Comparison of ENCODE assay signal across 13 cellular contexts in genomic region chr11:118211006-118211405, GRCh38. TPM values are rescaled to one million over a fixed set of nuclear protein-coding genes. Genes with fewer than 3 reads are reported as not detected.
A peak's percentile ranks its signal among the peaks of the same experiment; 100 is the strongest.
DNase-seq lines count a peak whose midpoint lies in the region; ATAC-seq and TF ChIP-seq lines count a peak whose summit lies in the region.
"Had no signal": no experiment of that assay in that cellular context is flagged by ENCODE, and none has a peak within 500 bp of the region (broad histone marks: within the 10 kb centered on the region; RNA-seq: fewer than 3 reads in every experiment).

No MANE protein-coding gene starts in this region.

- no peak for ATAC-seq in T-cell (replicated peaks in 1 of 4)
- ATAC-seq in left colon, result no peak
- ATAC-seq in GM21390 (IDR thresholded peaks at IDR 0.05; ENCODE audit: unreplicated experiment), result no peak

- no peak overlapping the region for H3K4me3 ChIP-seq in fibroblast of the aortic adventitia (ENCODE audit: low read depth, low read length)
- H3K4me3 ChIP-seq: SJSA1 had no signal

- H3K27ac Mint-ChIP-seq in activated CD4-positive, alpha-beta T cell treated with anti-CD3 and anti-CD28 coated beads, Interleukin-2, amount 10 ng/mL, durations not matched to agents 7 days and 5 days, result peak overlapping the region; percentile 31
- H3K27ac Mint-ChIP-seq in T-cell, result peak overlapping the region; percentile 41 to 87

- DNase-seq in activated CD4-positive, alpha-beta T cell treated with anti-CD3 and anti-CD28 coated beads, Interleukin-2, amount 10 ng/mL, durations not matched to agents 7 days and 5 days, result no peak
- no peak for DNase-seq in activated CD4-positive, alpha-beta T cell treated with anti-CD3 and anti-CD28 coated beads for 1 hour
- DNase-seq in T-cell (no peak), fibroblast of the aortic adventitia (ENCODE audit: low read depth) (peak; percentile 61), putamen (ENCODE audit: low spot score) (peak; percentile 34), left colon (no peak), globus pallidus (ENCODE audit: low spot score) (no peak)
- DNase-seq: activated CD4-positive, alpha-beta T cell treated with anti-CD3 and anti-CD28 coated beads, Interleukin-2, amount 50 U/mL, for 48 hours; GOT3; MM.1S had no signal

- H3K4me1 Mint-ChIP-seq in activated CD4-positive, alpha-beta T cell treated with anti-CD3 and anti-CD28 coated beads, Interleukin-2, amount 10 ng/mL, durations not matched to agents 7 days and 5 days, result peaks cover 93% of the 10 kb centered on the region
- H3K4me1 Mint-ChIP-seq in T-cell, result peaks cover 65 to 77% (median 77%) of the 10 kb centered on the region in 3 donors

- no peak overlapping the region for H3K4me3 Mint-ChIP-seq in activated CD4-positive, alpha-beta T cell treated with anti-CD3 and anti-CD28 coated beads, Interleukin-2, amount 10 ng/mL, durations not matched to agents 7 days and 5 days
- no peak overlapping the region for H3K4me3 Mint-ChIP-seq in T-cell

- peaks cover 2% of the 10 kb centered on the region for H3K9me3 Mint-ChIP-seq in activated CD4-positive, alpha-beta T cell treated with anti-CD3 and anti-CD28 coated beads, Interleukin-2, amount 10 ng/mL, durations not matched to agents 7 days and 5 days
- no peaks in the 10 kb centered on the region for H3K9me3 Mint-ChIP-seq in T-cell

- POLR2A ChIA-PET in activated CD4-positive, alpha-beta T cell treated with anti-CD3 and anti-CD28 coated beads, Interleukin-2, amount 10 ng/mL, durations not matched to agents 7 days and 5 days (lab: Charles Lee), result no interaction called here
- POLR2A ChIA-PET in T-cell (lab: Charles Lee), result interaction anchor here in 1 of 2 donors (0.6 to 0.7 kb wide), 2 partner anchors 49 to 86 kb away, joined by 3 read pairs; no protein-coding TSS in a partner anchor

- CTCF ChIA-PET in activated CD4-positive, alpha-beta T cell treated with anti-CD3 and anti-CD28 coated beads, Interleukin-2, amount 10 ng/mL, durations not matched to agents 7 days and 5 days (lab: Charles Lee), result interaction anchor here (0.7 to 5.6 kb wide), 5 partner anchors 9 to 26 kb away, joined by 3 to 28 read pairs (median 3); no protein-coding TSS in a partner anchor
- CTCF ChIA-PET in T-cell (lab: Charles Lee), result interaction anchor here (0.5 to 1.4 kb wide), 4 partner anchors 11 to 142 kb away, joined by 3 to 6 read pairs (median 5); no protein-coding TSS in a partner anchor

- intact Hi-C loops in left colon (cut with DNase I, micrococcal nuclease), result no loop called here

- H3K36me3 Mint-ChIP-seq in activated CD4-positive, alpha-beta T cell treated with anti-CD3 and anti-CD28 coated beads, Interleukin-2, amount 10 ng/mL, durations not matched to agents 7 days and 5 days (ENCODE audit: low read depth), result peaks cover 74% of the 10 kb centered on the region
- peaks cover 58% of the 10 kb centered on the region for H3K36me3 Mint-ChIP-seq in T-cell

- TF ChIP-seq CTCF in fibroblast of the aortic adventitia (IDR thresholded peaks at IDR 0.05; ENCODE audit: insufficient read depth, low read length), result no peak

- H3K27me3 Mint-ChIP-seq in activated CD4-positive, alpha-beta T cell treated with anti-CD3 and anti-CD28 coated beads, Interleukin-2, amount 10 ng/mL, durations not matched to agents 7 days and 5 days, result no peaks in the 10 kb centered on the region
- H3K27me3 Mint-ChIP-seq in T-cell, result no peaks in the 10 kb centered on the region

RNA-seq across cellular contexts. Expression of gene JAML, which starts 13.8 kb away (rescaled TPM):
- 100 to 1,000 TPM; 117 to 122 TPM for total RNA-seq in activated CD4-positive, alpha-beta T cell treated with anti-CD3 and anti-CD28 coated beads, Interleukin-2, amount 10 ng/mL, durations not matched to agents 7 days and 5 days
- total RNA-seq in T-cell (100 to 1,000 TPM in 2 of 5 donors, 10 to 100 TPM in 3; 60.8 to 165 (median 95.8) TPM), fibroblast of the aortic adventitia (ENCODE audit: low replicate concordance) (not detected in 2 replicates), left colon (1 to 10 TPM; 4.9 to 6.7 TPM)
- total RNA-seq: SJSA1 had no signal

RNA-seq across cellular contexts. Expression of gene SCN2B, which starts 34.6 kb away (rescaled TPM):
- total RNA-seq in activated CD4-positive, alpha-beta T cell treated with anti-CD3 and anti-CD28 coated beads, Interleukin-2, amount 10 ng/mL, durations not matched to agents 7 days and 5 days, result not detected
- total RNA-seq in T-cell (under 1 TPM in 1 of 5 donors, not detected in 4; 0.06 TPM), fibroblast of the aortic adventitia (ENCODE audit: low replicate concordance) (0.33 TPM in 1 of 2 replicates, not detected in the other), left colon (under 1 TPM; 0.06 to 0.47 TPM)
- total RNA-seq: pulmonary artery endothelial cell, SJSA1 had no signal

RNA-seq across cellular contexts. Expression of gene MPZL3, which starts 41.2 kb away (rescaled TPM):
- total RNA-seq in activated CD4-positive, alpha-beta T cell treated with anti-CD3 and anti-CD28 coated beads, Interleukin-2, amount 10 ng/mL, durations not matched to agents 7 days and 5 days, result 10 to 100 TPM; 21.2 to 22.0 TPM
- 10 to 100 TPM in 4 of 5 donors, 1 to 10 TPM in 1; 9.8 to 25.2 (median 16.5) TPM for total RNA-seq in T-cell
- 0.41 and 0.45 TPM in 2 replicates for total RNA-seq in fibroblast of the aortic adventitia (ENCODE audit: low replicate concordance)
- 10 to 100 TPM in 1 of 2 donors, 1 to 10 TPM in 1; 6.3 to 12.8 TPM for total RNA-seq in left colon
- total RNA-seq: SJSA1 had no signal

RNA-seq across cellular contexts. Expression of gene MPZL2, which starts 53.1 kb away (rescaled TPM):
- total RNA-seq in activated CD4-positive, alpha-beta T cell treated with anti-CD3 and anti-CD28 coated beads, Interleukin-2, amount 10 ng/mL, durations not matched to agents 7 days and 5 days, result 1 to 10 TPM; 5.5 to 6.0 TPM
- 1 to 10 TPM in 4 of 5 donors, under 1 TPM in 1; 0.85 to 5.6 (median 2.0) TPM for total RNA-seq in T-cell
- 0.36 and 1.1 TPM in 2 replicates for total RNA-seq in fibroblast of the aortic adventitia (ENCODE audit: low replicate concordance)
- total RNA-seq in left colon, result 10 to 100 TPM; 62.1 to 84.7 TPM
- total RNA-seq: SJSA1 had no signal

RNA-seq across cellular contexts. Expression of gene SCN4B, which starts 58.4 kb away (rescaled TPM):
- under 1 TPM in 1 of 2 experiments, not detected in 1; 0.10 TPM for total RNA-seq in activated CD4-positive, alpha-beta T cell treated with anti-CD3 and anti-CD28 coated beads, Interleukin-2, amount 10 ng/mL, durations not matched to agents 7 days and 5 days
- total RNA-seq in T-cell (under 1 TPM in 2 of 5 donors, not detected in 3; 0.09 to 0.20 TPM), fibroblast of the aortic adventitia (ENCODE audit: low replicate concordance) (under 0.01 and 0.25 TPM in 2 replicates), left colon (1 to 10 TPM in 1 of 2 donors, under 1 TPM in 1; 0.67 to 1.6 TPM)
- total RNA-seq: SJSA1 had no signal

Comparison
In these comparisons a context has a peak if more than half of its experiments do, and no peak if none do; other contexts are left out.
1. DNase-seq: peak in fibroblast of the aortic adventitia (single experiment) and putamen (single experiment); none in activated CD4-positive, alpha-beta T cell treated with anti-CD3 and anti-CD28 coated beads, Interleukin-2, amount 10 ng/mL, durations not matched to agents 7 days and 5 days (single experiment), activated CD4-positive, alpha-beta T cell treated with anti-CD3 and anti-CD28 coated beads for 1 hour (single experiment), T-cell (0 of 34), left colon (0 of 2) and globus pallidus (single experiment).
2. RNA of gene JAML, which starts 13.8 kb away (total RNA-seq): 117 to 122 TPM in activated CD4-positive, alpha-beta T cell treated with anti-CD3 and anti-CD28 coated beads, Interleukin-2, amount 10 ng/mL, durations not matched to agents 7 days and 5 days and 60.8 to 165 TPM in T-cell; 4.9 to 6.7 TPM in left colon and not detected in fibroblast of the aortic adventitia; every median in the first group is over 4 times any median in the second.